ENCODE assay signal across 24 cellular contexts in genomic region chr12:14357496-14357895, GRCh38. TPM values are rescaled to one million over a fixed set of nuclear protein-coding genes. Genes with fewer than 3 reads are reported as not detected.
A peak's percentile ranks its signal among the peaks of the same experiment; 100 is the strongest.
DNase-seq lines count a peak whose midpoint lies in the region; ATAC-seq and TF ChIP-seq lines count a peak whose summit lies in the region.
"Had no signal": no experiment of that assay in that cellular context is flagged by ENCODE, and none has a peak within 500 bp of the region (broad histone marks: within the 10 kb centered on the region; RNA-seq: fewer than 3 reads in every experiment).

No MANE protein-coding gene starts in this region.

- H3K4me3 Mint-ChIP-seq in neural crest cell: no peak overlapping the region
- H3K4me3 Mint-ChIP-seq: CD4-positive, alpha-beta T cell; HFFc6 had no signal

- H3K27ac Mint-ChIP-seq in neural crest cell (ENCODE audit: unreplicated experiment): no peak overlapping the region
- H3K27ac Mint-ChIP-seq: CD4-positive, alpha-beta T cell; HFFc6 had no signal

- H3K4me1 Mint-ChIP-seq in neural crest cell: no peaks in the 10 kb centered on the region

- H3K27me3 Mint-ChIP-seq in neural crest cell (ENCODE audit: low read depth): no peaks in the 10 kb centered on the region
- H3K27me3 Mint-ChIP-seq: CD4-positive, alpha-beta T cell; IgD-negative memory B cell had no signal

- no peaks in the 10 kb centered on the region for H3K36me3 ChIP-seq in left lung

- H3K36me3 Mint-ChIP-seq in neural crest cell (ENCODE audit: low read depth): peaks cover 18% of the 10 kb centered on the region

- H3K9me3 ChIP-seq in left lung: peaks cover 0 to 7% of the 10 kb centered on the region in 2 donors

- H3K4me3 ChIP-seq in left lung: no peak overlapping the region
- H3K4me3 ChIP-seq: A549, GM12878 had no signal

- no peak overlapping the region for H3K27ac ChIP-seq in left lung
- H3K27ac ChIP-seq: 22Rv1, A549, C4-2B had no signal

- peak; percentile 53 for DNase-seq in DMS53 (lab: John Stamatoyannopoulos, UW)
- no peak for DNase-seq in DMS53 treated with DMSO at 0.1 percent for 48 hours (lab: John Stamatoyannopoulos, UW; ENCODE audit: unreplicated experiment)
- peak in 1 of 2 donors; percentile 42 for DNase-seq in left lung
- DNase-seq in neural crest cell (ENCODE audit: low read depth, low spot score): no peak
- DNase-seq in HK-2 (ENCODE audit: unreplicated experiment): no peak
- DNase-seq in stimulated activated CD4-positive, alpha-beta T cell treated with anti-CD3 and anti-CD28 coated beads, Interleukin-2, amount 100 ng/mL, for 24 hours: no peak
- no peak for DNase-seq in GM19238 (ENCODE audit: insufficient read length, low spot score)
- DNase-seq: AML-193; Caco-2; CD4-positive, alpha-beta T cell; DMS153; DND-41; EL; GOT3; H7; HFFc6; KBM-7 had no signal

- H3K9me3 Mint-ChIP-seq in neural crest cell: peaks cover 16% of the 10 kb centered on the region

- no peaks in the 10 kb centered on the region for H3K4me1 ChIP-seq in left lung

- intact Hi-C loops in left lung (cut with DNase I): no loop called here

- no peak for TF ChIP-seq CTCF in left lung (IDR thresholded peaks at IDR 0.05)
- peak; percentile 30 for TF ChIP-seq CTCF in neural crest cell (conservative IDR thresholded peaks at IDR 0.05)

- peak; percentile 92 for ATAC-seq in left lung
- ATAC-seq: A549, GM12878, HCT116, HepG2 had no signal

- no peaks in the 10 kb centered on the region for H3K27me3 ChIP-seq in left lung

RNA-seq across cellular contexts. Expression of gene ATF7IP, which starts 8.0 kb away (rescaled TPM):
- total RNA-seq in left lung (10 to 100 TPM; 78.7 to 84.8 TPM), neural crest cell (204 and 212 TPM in 2 replicates)
